Comparison of ENCODE assay signal across 1 cellular context in genomic region chr17:7263071-7263800, GRCh38.
TF ChIP-seq lines count a peak whose summit lies in the region.

No MANE protein-coding gene starts in this region.

TF ChIP-seq in HepG2, 621 proteins besides CTCF, POLR2A, EP300 and RAD21:
- TF ChIP-seq ZBTB38 (CRISPR knock-in tag; IDR thresholded peaks at IDR 0.05) (peak; percentile 30; the same call in 1 of the 2 replicates), ZNF687 (CRISPR knock-in tag; IDR thresholded peaks at IDR 0.05) (0 out of 2 replicates have a peak, but pooled peaks have one; percentile 4), SP140L (CRISPR knock-in tag; IDR thresholded peaks at IDR 0.05; ENCODE audit: borderline replicate concordance) (no peak), NCOA1 (CRISPR knock-in tag; IDR thresholded peaks at IDR 0.05) (no peak), ATF4 (CRISPR knock-in tag; IDR thresholded peaks at IDR 0.05) (no peak), ZNF768 (CRISPR knock-in tag; IDR thresholded peaks at IDR 0.05) (peak; percentile 35; the same call in 1 of the 2 replicates), SRF (IDR thresholded peaks at IDR 0.05; ENCODE audit: low read depth, low read length) (no peak), ZNF670 (CRISPR knock-in tag; IDR thresholded peaks at IDR 0.05; ENCODE audit: borderline replicate concordance) (no peak), PHF20 (CRISPR knock-in tag; IDR thresholded peaks at IDR 0.05) (no peak), MYNN (CRISPR knock-in tag; IDR thresholded peaks at IDR 0.05; ENCODE audit: low read depth) (no peak), MXD4 (CRISPR knock-in tag; IDR thresholded peaks at IDR 0.05) (no peak)
